ENCODE assay signal across 8 cellular contexts in the genomic region with DNA sequence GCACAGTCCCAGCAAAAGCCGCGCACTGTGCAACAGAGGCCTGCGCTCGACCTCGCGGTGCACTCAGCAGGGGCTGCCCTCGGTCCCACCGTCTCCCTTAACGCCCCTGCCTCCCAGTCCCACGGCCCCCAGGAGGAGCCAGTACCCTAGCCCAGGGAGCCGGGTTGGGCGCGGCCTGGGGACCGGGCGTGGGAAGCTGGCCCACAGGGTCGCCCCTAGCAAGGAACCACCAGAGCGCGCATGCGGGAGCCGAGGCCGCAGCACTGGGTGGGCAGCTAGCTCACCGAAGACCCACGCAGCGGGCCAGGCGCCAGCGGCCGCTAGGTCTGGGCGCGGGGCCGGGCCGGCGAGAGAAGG. TPM values are rescaled to one million over a fixed set of nuclear protein-coding genes. Genes with fewer than 3 reads are reported as not detected.
A peak's percentile ranks its signal among the peaks of the same experiment; 100 is the strongest.
DNase-seq lines count a peak whose midpoint lies in the region; ATAC-seq and TF ChIP-seq lines count a peak whose summit lies in the region.

No MANE protein-coding gene starts in this region.

- H3K4me1 ChIP-seq in esophagus squamous epithelium (peaks cover 10 to 24% (median 11%) of the 10 kb centered on the region in 3 donors), neuron (ENCODE audit: insufficient read depth, low read length) (no peaks in the 10 kb centered on the region)

- H3K4me3 ChIP-seq in GM08714 (ENCODE audit: low read length), result peak overlapping the region; percentile 65; the same call in 1 of the 2 replicates
- H3K4me3 ChIP-seq in esophagus squamous epithelium, result peak overlapping the region; percentile 56 to 90 (median 68)
- peak overlapping the region; percentile 41 for H3K4me3 ChIP-seq in neuron (ENCODE audit: low read length)

- 74% methylated on average over 3 of the region's 32 CpGs; no CpG with 5 or more reads in 1 of the 2 donors for WGBS in esophagus squamous epithelium, 2 donors

- no peaks in the 10 kb centered on the region for H3K27me3 ChIP-seq in esophagus squamous epithelium
- no peaks in the 10 kb centered on the region for H3K27me3 ChIP-seq in neuron (ENCODE audit: insufficient read depth, low read length)

- peak overlapping the region; percentile 48 for H2AFZ ChIP-seq in neuron (ENCODE audit: low read depth, low read length)

- H3K27ac ChIP-seq in esophagus squamous epithelium, result peak overlapping the region; percentile 56 to 83 (median 70)

- no peaks in the 10 kb centered on the region for H3K36me3 ChIP-seq in esophagus squamous epithelium
- H3K36me3 ChIP-seq in neuron (ENCODE audit: insufficient read depth, low read length), result no peaks in the 10 kb centered on the region

- intact Hi-C loops in esophagus squamous epithelium (cut with DNase I), result no loop called here

- DNase-seq in esophagus squamous epithelium (lab: John Stamatoyannopoulos, UW), result no peak
- no peak for DNase-seq in HUDEP-2 (lab: John Stamatoyannopoulos, UW; ENCODE audit: unreplicated experiment in 76 of 76)
- no peak for DNase-seq in NCI-H2171 (lab: John Stamatoyannopoulos, UW)
- no peak for DNase-seq in Ammon's horn (ENCODE audit: low spot score)
- no peak for DNase-seq in NCI-H2081 (lab: John Stamatoyannopoulos, UW)

- TF ChIP-seq CTCF in esophagus squamous epithelium (IDR thresholded peaks at IDR 0.05), result no peak

- TF ChIP-seq POLR2A in esophagus squamous epithelium (IDR thresholded peaks at IDR 0.05), result no peak

- no peaks in the 10 kb centered on the region for H3K9me3 ChIP-seq in esophagus squamous epithelium
- H3K9me3 ChIP-seq in neuron (ENCODE audit: low read length), result peaks cover 3% of the 10 kb centered on the region

- ATAC-seq in HG03565 (IDR thresholded peaks at IDR 0.05; ENCODE audit: unreplicated experiment), result peak; percentile 2

RNA-seq across cellular contexts. Expression of gene ZNF678, which starts 21.6 kb away (rescaled TPM):
- total RNA-seq in esophagus squamous epithelium, result 1 to 10 TPM; 1.5 to 7.6 (median 3.2) TPM
